ENCODE assay signal across 8 cellular contexts in the genomic region with DNA sequence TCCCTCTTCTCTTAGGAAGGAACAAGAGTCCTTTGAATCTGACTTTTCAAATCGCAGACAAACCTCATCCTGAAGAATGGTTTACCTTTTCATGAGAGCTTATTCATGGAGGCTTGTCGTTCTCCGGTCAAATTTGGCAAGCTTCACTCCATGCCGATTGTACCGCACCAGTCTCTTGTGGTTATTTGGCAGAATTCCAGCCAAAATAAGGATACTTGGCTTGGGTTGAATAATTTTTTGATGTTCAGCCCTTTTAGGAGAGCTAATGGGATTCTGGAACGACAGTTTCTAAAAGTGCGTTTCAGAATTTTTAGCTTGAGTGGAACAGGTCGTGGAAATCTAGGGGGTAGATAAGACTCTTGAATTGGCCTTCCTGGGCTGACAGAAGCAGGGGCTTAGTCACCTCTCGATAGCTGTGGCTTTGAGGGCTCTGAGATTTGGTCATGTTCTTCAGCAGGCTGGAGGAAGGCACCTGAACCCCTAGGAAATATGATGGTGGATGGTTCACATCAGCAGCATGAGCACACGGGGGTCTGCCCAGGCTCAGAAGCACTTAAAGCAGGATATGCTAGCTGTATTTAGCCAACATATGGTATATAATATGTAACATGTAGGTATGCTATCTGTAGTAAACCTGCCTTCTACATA. TPM values are rescaled to one million over a fixed set of nuclear protein-coding genes. Genes with fewer than 3 reads are reported as not detected.
DNase-seq lines count a peak whose midpoint lies in the region; ATAC-seq and FAIRE-seq lines count a peak whose summit lies in the region.

No MANE protein-coding gene starts in this region.

- H3K4me1 Mint-ChIP-seq in activated naive CD8-positive, alpha-beta T cell treated with anti-CD3 and anti-CD28 coated beads, Interleukin-2, amount 10 ng/mL, durations not matched to agents 7 days and 5 days = peaks cover 61% of the 10 kb centered on the region

- H3K27me3 Mint-ChIP-seq in activated naive CD8-positive, alpha-beta T cell treated with anti-CD3 and anti-CD28 coated beads, Interleukin-2, amount 10 ng/mL, durations not matched to agents 7 days and 5 days = no peaks in the 10 kb centered on the region

- POLR2A ChIA-PET in activated naive CD8-positive, alpha-beta T cell treated with anti-CD3 and anti-CD28 coated beads, Interleukin-2, amount 10 ng/mL, durations not matched to agents 7 days and 5 days (lab: Charles Lee) = interaction anchor here (0.8 to 1.3 kb wide), 3 partner anchors 11 to 118 kb away, joined by 3 to 4 read pairs (median 4); partner anchors contain the start of gene MSMO1

- H3K4me3 Mint-ChIP-seq in activated naive CD8-positive, alpha-beta T cell treated with anti-CD3 and anti-CD28 coated beads, Interleukin-2, amount 10 ng/mL, durations not matched to agents 7 days and 5 days = peak overlapping the region; percentile 94

- H3K4me1 ChIP-seq in small intestine (ENCODE audit: control insufficient read depth in 2 of 2, insufficient read depth in 1 of 2, low read depth in 1 of 2, low read length in 1 of 2) = peaks cover 3 to 4% of the 10 kb centered on the region in 2 donors

- peak; percentile 18 for ATAC-seq in activated naive CD8-positive, alpha-beta T cell treated with anti-CD3 and anti-CD28 coated beads, Interleukin-2, amount 10 ng/mL, durations not matched to agents 7 days and 5 days (ENCODE audit: low read depth)
- ATAC-seq in sciatic nerve = no peak

- DNase-seq in CD1c-positive myeloid dendritic cell (ENCODE audit: extremely low spot score) (peak; percentile 24), M059J (ENCODE audit: low read depth) (peak; percentile 25), lung microvascular endothelial cell (ENCODE audit: low read depth in 2 of 2) (peak; percentile 11 to 36), SIG-M5 (lab: John Stamatoyannopoulos, UW) (no peak), amniotic stem cell (lab: John Stamatoyannopoulos, UW) (no peak), sciatic nerve (ENCODE audit: low spot score) (no peak), small intestine (no peak)
- DNase-seq in activated naive CD8-positive, alpha-beta T cell treated with anti-CD3 and anti-CD28 coated beads, Interleukin-2, amount 10 ng/mL, durations not matched to agents 7 days and 5 days = no peak

- H3K9me3 ChIP-seq in small intestine (ENCODE audit: control insufficient read depth, low read depth) = no peaks in the 10 kb centered on the region

- peaks cover 21% of the 10 kb centered on the region for H3K36me3 Mint-ChIP-seq in activated naive CD8-positive, alpha-beta T cell treated with anti-CD3 and anti-CD28 coated beads, Interleukin-2, amount 10 ng/mL, durations not matched to agents 7 days and 5 days

- intact Hi-C loops in sciatic nerve (cut with DNase I) = no loop called here

- WGBS in small intestine, 3 donors = 60 to 66% (median 61%) methylated on average over 10 of the region's 10 CpGs

- no peaks in the 10 kb centered on the region for H3K27me3 ChIP-seq in small intestine (ENCODE audit: control insufficient read depth in 2 of 2, insufficient read depth in 2 of 2, low read length in 2 of 2)

- H3K4me3 ChIP-seq in small intestine (ENCODE audit: low read depth in 1 of 2, low read length in 2 of 2) = no peak overlapping the region

- no peaks in the 10 kb centered on the region for H3K36me3 ChIP-seq in small intestine (ENCODE audit: control insufficient read depth in 2 of 2, insufficient read depth in 2 of 2, low read length in 2 of 2)

- H3K27ac ChIP-seq in small intestine (ENCODE audit: low read depth in 1 of 2, low read length in 1 of 2) = no peak overlapping the region

- H3K9me3 Mint-ChIP-seq in activated naive CD8-positive, alpha-beta T cell treated with anti-CD3 and anti-CD28 coated beads, Interleukin-2, amount 10 ng/mL, durations not matched to agents 7 days and 5 days = no peaks in the 10 kb centered on the region

- H3K27ac Mint-ChIP-seq in activated naive CD8-positive, alpha-beta T cell treated with anti-CD3 and anti-CD28 coated beads, Interleukin-2, amount 10 ng/mL, durations not matched to agents 7 days and 5 days = peak overlapping the region; percentile 46

- no peak for FAIRE-seq in small intestine (lab: Jason Lieb, UNC)

RNA-seq across cellular contexts. Expression of gene KLHL2, which starts 1.5 kb away (rescaled TPM):
- 19.3 and 26.5 TPM in 2 replicates for total RNA-seq in M059J (2014; rRNA removed; shearing (Covaris generic))
- 10 to 100 TPM; 35.8 to 37.7 TPM for total RNA-seq in activated naive CD8-positive, alpha-beta T cell treated with anti-CD3 and anti-CD28 coated beads, Interleukin-2, amount 10 ng/mL, durations not matched to agents 7 days and 5 days
- total RNA-seq in lung microvascular endothelial cell (24.0 and 27.4 TPM in 2 replicates), sciatic nerve (30.8 TPM)
- 10 to 100 TPM in 1 of 3 donors, 1 to 10 TPM in 2; 7.8 to 12.5 (median 8.7) TPM for polyA plus RNA-seq in small intestine

Comparison
In these comparisons a context has a peak if more than half of its experiments do, and no peak if none do; other contexts are left out.
1. DNase-seq: peak in CD1c-positive myeloid dendritic cell (single experiment), M059J (single experiment) and lung microvascular endothelial cell (2 of 2); none in activated naive CD8-positive, alpha-beta T cell treated with anti-CD3 and anti-CD28 coated beads, Interleukin-2, amount 10 ng/mL, durations not matched to agents 7 days and 5 days (single experiment), SIG-M5 (single experiment), amniotic stem cell (single experiment), sciatic nerve (single experiment) and small intestine (single experiment).